ENCODE assay signal across 10 cellular contexts in genomic region chr2:120935339-120936313, GRCh38.
DNase-seq lines count a peak whose midpoint lies in the region; ATAC-seq and TF ChIP-seq lines count a peak whose summit lies in the region.
"Had no signal": no experiment of that assay in that cellular context is flagged by ENCODE, and none has a peak within 500 bp of the region (broad histone marks: within the 10 kb centered on the region; RNA-seq: fewer than 3 reads in every experiment).

No MANE protein-coding gene starts in this region.

- H3K36me3 ChIP-seq in right atrium auricular region (no peaks in the 10 kb centered on the region), heart right ventricle (no peaks in the 10 kb centered on the region), colonic mucosa (no peaks in the 10 kb centered on the region), muscle layer of duodenum (ENCODE audit: control insufficient read depth in 1 of 2, insufficient read depth in 2 of 2, low read length in 2 of 2) (no peaks in the 10 kb centered on the region)

- H3K27ac ChIP-seq in right atrium auricular region (peak overlapping the region; percentile 41 to 43), heart right ventricle (peak overlapping the region in 1 of 10 donors; percentile 58), colonic mucosa (no peak overlapping the region), muscle layer of duodenum (ENCODE audit: low read length) (peak overlapping the region; percentile 33)

- H3K27me3 Mint-ChIP-seq in activated T-helper 1 cell treated with anti-CD3 and anti-CD28 coated beads, Interleukin-12 subunit alpha, Interleukin-12 subunit beta, Interleukin-2, Interleukin-4 antibody, amounts not matched to agents 30 ng/mL and 10 ng/mL and 1 ng/mL, durations not matched to agents 14 hours and 24 hours and 36 hours (ENCODE audit: insufficient read depth) = no peaks in the 10 kb centered on the region
- H3K27me3 Mint-ChIP-seq: activated CD4-positive, alpha-beta T cell treated with anti-CD3 and anti-CD28 coated beads, Interleukin-2, amount 10 ng/mL, durations not matched to agents 7 days and 5 days had no signal

- H3K4me3 ChIP-seq in right atrium auricular region (no peak overlapping the region), heart right ventricle (no peak overlapping the region), colonic mucosa (no peak overlapping the region), muscle layer of duodenum (ENCODE audit: low read depth in 1 of 2, low read length in 2 of 2) (no peak overlapping the region)

- peak overlapping the region in 1 of 2 donors; percentile 17 for H3K9ac ChIP-seq in colonic mucosa (ENCODE audit: low read depth in 2 of 2, low read length in 2 of 2)

- H3K36me3 Mint-ChIP-seq in activated T-helper 1 cell treated with anti-CD3 and anti-CD28 coated beads, Interleukin-12 subunit alpha, Interleukin-12 subunit beta, Interleukin-2, Interleukin-4 antibody, amounts not matched to agents 30 ng/mL and 10 ng/mL and 1 ng/mL, durations not matched to agents 14 hours and 24 hours and 36 hours (ENCODE audit: low read depth) = no peaks in the 10 kb centered on the region

- H3K9me3 ChIP-seq in right atrium auricular region (no peaks in the 10 kb centered on the region), heart right ventricle (peaks cover 0 to 10% (median 0%) of the 10 kb centered on the region in 11 donors), colonic mucosa (no peaks in the 10 kb centered on the region), muscle layer of duodenum (ENCODE audit: control insufficient read depth in 1 of 2, low read length in 2 of 2) (no peaks in the 10 kb centered on the region)

- no peaks in the 10 kb centered on the region for H3K4me1 Mint-ChIP-seq in activated T-helper 1 cell treated with anti-CD3 and anti-CD28 coated beads, Interleukin-12 subunit alpha, Interleukin-12 subunit beta, Interleukin-2, Interleukin-4 antibody, amounts not matched to agents 30 ng/mL and 10 ng/mL and 1 ng/mL, durations not matched to agents 14 hours and 24 hours and 36 hours (ENCODE audit: low read depth)
- H3K4me1 Mint-ChIP-seq: activated CD4-positive, alpha-beta T cell treated with anti-CD3 and anti-CD28 coated beads, Interleukin-2, amount 10 ng/mL, durations not matched to agents 7 days and 5 days; B cell had no signal

- TF ChIP-seq CTCF in right atrium auricular region (IDR thresholded peaks at IDR 0.05) (no peak), heart right ventricle (IDR thresholded peaks at IDR 0.05) (no peak), colonic mucosa (IDR thresholded peaks at IDR 0.05) (no peak)

- peaks cover 0 to 76% of the 10 kb centered on the region in 2 donors for H3K4me1 ChIP-seq in right atrium auricular region
- peaks cover 0 to 46% (median 18%) of the 10 kb centered on the region in 9 donors for H3K4me1 ChIP-seq in heart right ventricle
- peaks cover 26% of the 10 kb centered on the region for H3K4me1 ChIP-seq in colonic mucosa
- peaks cover 28 to 48% of the 10 kb centered on the region in 2 donors for H3K4me1 ChIP-seq in muscle layer of duodenum (ENCODE audit: control insufficient read depth in 1 of 2, insufficient read depth in 2 of 2, low read length in 2 of 2)

- intact Hi-C loops in heart right ventricle (cut with DNase I) = no loop called here
- intact Hi-C loops in colonic mucosa (cut with DNase I) = no loop called here
- intact Hi-C loops in activated T-helper 1 cell treated with anti-CD3 and anti-CD28 coated beads, Interleukin-12 subunit alpha, Interleukin-12 subunit beta, Interleukin-2, Interleukin-4 antibody, amounts not matched to agents 30 ng/mL and 10 ng/mL and 1 ng/mL, durations not matched to agents 14 hours and 24 hours and 36 hours (cut with micrococcal nuclease) = no loop called here

- H3K27me3 ChIP-seq in right atrium auricular region (no peaks in the 10 kb centered on the region), heart right ventricle (peaks cover 0 to 5% (median 0%) of the 10 kb centered on the region in 7 donors), colonic mucosa (no peaks in the 10 kb centered on the region), muscle layer of duodenum (ENCODE audit: low read depth, low read length) (peaks cover 4% of the 10 kb centered on the region)

- H3K9me3 Mint-ChIP-seq in activated T-helper 1 cell treated with anti-CD3 and anti-CD28 coated beads, Interleukin-12 subunit alpha, Interleukin-12 subunit beta, Interleukin-2, Interleukin-4 antibody, amounts not matched to agents 30 ng/mL and 10 ng/mL and 1 ng/mL, durations not matched to agents 14 hours and 24 hours and 36 hours = no peaks in the 10 kb centered on the region
- H3K9me3 Mint-ChIP-seq: activated CD4-positive, alpha-beta T cell treated with anti-CD3 and anti-CD28 coated beads, Interleukin-2, amount 10 ng/mL, durations not matched to agents 7 days and 5 days had no signal

- H3K27ac Mint-ChIP-seq in activated T-helper 1 cell treated with anti-CD3 and anti-CD28 coated beads, Interleukin-12 subunit alpha, Interleukin-12 subunit beta, Interleukin-2, Interleukin-4 antibody, amounts not matched to agents 30 ng/mL and 10 ng/mL and 1 ng/mL, durations not matched to agents 14 hours and 24 hours and 36 hours = no peak overlapping the region
- H3K27ac Mint-ChIP-seq: activated CD4-positive, alpha-beta T cell treated with anti-CD3 and anti-CD28 coated beads, Interleukin-2, amount 10 ng/mL, durations not matched to agents 7 days and 5 days; B cell had no signal

- H3K4me3 Mint-ChIP-seq in activated T-helper 1 cell treated with anti-CD3 and anti-CD28 coated beads, Interleukin-12 subunit alpha, Interleukin-12 subunit beta, Interleukin-2, Interleukin-4 antibody, amounts not matched to agents 30 ng/mL and 10 ng/mL and 1 ng/mL, durations not matched to agents 14 hours and 24 hours and 36 hours = no peak overlapping the region
- H3K4me3 Mint-ChIP-seq: activated CD4-positive, alpha-beta T cell treated with anti-CD3 and anti-CD28 coated beads, Interleukin-2, amount 10 ng/mL, durations not matched to agents 7 days and 5 days; B cell had no signal

- no peak for ATAC-seq in heart right ventricle

- no peak for DNase-seq in right atrium auricular region (ENCODE audit: low spot score)
- no peak for DNase-seq in heart right ventricle
- peak; percentile 71 for DNase-seq in colonic mucosa
- DNase-seq in NOMO-1 treated with DMSO at 0.1 percent for 48 hours (lab: John Stamatoyannopoulos, UW; ENCODE audit: unreplicated experiment) = no peak
- DNase-seq in cerebellum (ENCODE audit: low spot score) = no peak
- DNase-seq in T-helper 2 cell = no peak
- DNase-seq in activated T-helper 1 cell treated with anti-CD3 and anti-CD28 coated beads, Interleukin-12 subunit alpha, Interleukin-12 subunit beta, Interleukin-2, Interleukin-4 antibody, amounts not matched to agents 30 ng/mL and 10 ng/mL and 1 ng/mL, durations not matched to agents 14 hours and 24 hours and 36 hours (ENCODE audit: low spot score) = no peak
- DNase-seq: activated CD4-positive, alpha-beta T cell treated with anti-CD3 and anti-CD28 coated beads, Interleukin-2, amount 10 ng/mL, durations not matched to agents 7 days and 5 days had no signal

- 44 to 57% methylated on average over 24 to 26 of the region's 26 CpGs for WGBS in heart right ventricle, 2 donors
